In the genomic region with DNA sequence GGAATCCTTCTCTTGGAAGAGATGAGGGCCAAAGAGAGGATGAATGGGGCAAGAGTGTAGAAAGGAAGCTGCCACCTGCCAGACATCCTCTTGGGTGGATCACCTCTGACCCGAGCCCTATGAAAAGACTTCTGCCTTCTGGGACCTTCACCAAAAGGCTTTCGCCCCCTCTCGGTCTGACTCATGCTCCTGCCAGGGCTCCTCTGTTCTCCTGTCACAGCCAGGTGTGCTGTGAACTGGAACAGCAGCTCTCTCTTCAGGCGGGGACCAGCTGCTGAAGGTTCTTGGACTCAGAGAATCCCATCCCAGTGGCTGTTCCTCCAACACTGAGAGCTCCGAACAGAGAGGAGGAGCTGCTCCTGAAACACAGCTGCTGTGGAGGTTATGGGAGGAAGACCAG, we compare ENCODE assay signal across 8 cellular contexts.
DNase-seq lines count a peak whose midpoint lies in the region; ATAC-seq, FAIRE-seq and TF ChIP-seq lines count a peak whose summit lies in the region.
"Not testable (repeated sequence)": the region's sequence is repeated elsewhere in the genome, so short reads cannot be mapped to it uniquely, and the experiment has no call there.

No MANE protein-coding gene starts in this region.

- ATAC-seq in GM18907 (IDR thresholded peaks at IDR 0.05; ENCODE audit: unreplicated experiment) (peak; percentile 88), GM21367 (IDR thresholded peaks at IDR 0.05; ENCODE audit: unreplicated experiment) (peak; percentile 73), HG02610 (IDR thresholded peaks at IDR 0.05; ENCODE audit: unreplicated experiment) (peak; percentile 67), HG03095 (IDR thresholded peaks at IDR 0.05; ENCODE audit: unreplicated experiment) (peak; percentile 71), GM12878 (peak; percentile 81)
- ATAC-seq in stimulated activated memory B cell treated with anti-CD40 and anti-IgM and Interleukin-4, amounts not matched to agents 10 μg/mL and 1 μg/mL and 100 μg/mL, for 72 hours = peak; percentile 93

- H3K27ac ChIP-seq in GM12878 (ENCODE audit: control insufficient read depth, insufficient read depth) = not testable (repeated sequence)

- POLR2A ChIA-PET in GM12878 (lab: Charles Lee) = not testable (repeated sequence)

- in situ Hi-C loops in GM12878 (cut with MboI) = not testable (repeated sequence)

- DNase-seq in GM12891 (ENCODE audit: insufficient read length, low spot score) (peak; percentile 19), HT-29 (ENCODE audit: low spot score) (peak; percentile 29)
- not testable (repeated sequence) for DNase-seq in GM12878 (ENCODE audit: low read depth, low spot score)

- not testable (repeated sequence) for H3K9ac ChIP-seq in GM12878 (ENCODE audit: control insufficient read depth, insufficient read depth, low read length)

- H3K9me3 ChIP-seq in GM12878 (replicated peaks; ENCODE audit: control insufficient read depth, insufficient read depth, low read length) = not testable (repeated sequence)

- not testable (repeated sequence) for BruUV-seq in GM12878 (replicated peaks; lab: Mats Ljungman, UMichigan)

- H3K9me3 Mint-ChIP-seq in stimulated activated memory B cell treated with anti-CD40 and anti-IgM and Interleukin-4, amounts not matched to agents 10 μg/mL and 1 μg/mL and 100 μg/mL, for 72 hours = not testable (repeated sequence)

- not testable (repeated sequence) for H4K20me1 ChIP-seq in GM12878 (ENCODE audit: control insufficient read depth, insufficient read depth)

- CTCF ChIA-PET in GM12878 (lab: Yijun Ruan, JAX) = not testable (repeated sequence)

- TF ChIP-seq RAD21 in GM12878 (IDR thresholded peaks at IDR 0.05; ENCODE audit: insufficient read depth, low read depth, low read length) = not testable (repeated sequence)

- not testable (repeated sequence) for H3K36me3 ChIP-seq in GM12878 (ENCODE audit: control insufficient read depth in 2 of 2, insufficient read depth in 2 of 2, low read length in 1 of 2)

- RAD21 ChIA-PET in GM12878 (lab: Charles Lee; ENCODE audit: unreplicated experiment) = not testable (repeated sequence)

- SMC1A ChIA-PET in GM12878 (lab: Charles Lee; ENCODE audit: uncharacterized antibody, unreplicated experiment) = not testable (repeated sequence)

- not testable (repeated sequence) for H3K79me2 ChIP-seq in GM12878 (ENCODE audit: control insufficient read depth, insufficient read depth, low read length)

- H3K4me3 Mint-ChIP-seq in stimulated activated memory B cell treated with anti-CD40 and anti-IgM and Interleukin-4, amounts not matched to agents 10 μg/mL and 1 μg/mL and 100 μg/mL, for 72 hours = peak overlapping the region; percentile 24

- H2AFZ ChIP-seq in GM12878 (ENCODE audit: control insufficient read depth, low read depth, low read length) = not testable (repeated sequence)

- H3K4me3 ChIP-seq in GM12878 = not testable (repeated sequence)

- H3K4me2 ChIP-seq in GM12878 (ENCODE audit: control insufficient read depth, insufficient read depth) = peak overlapping the region; percentile 64; the same call in 1 of the 2 replicates

- FAIRE-seq in GM12891 (lab: Jason Lieb, UNC) (peak; percentile 93), GM12878 (lab: Jason Lieb, UNC) (peak; percentile 85)

- intact Hi-C loops in GM12878 (cut with micrococcal nuclease; ENCODE audit: unreplicated experiment) = not testable (repeated sequence)

- peaks cover 38% of the 10 kb centered on the region for H3K4me1 Mint-ChIP-seq in stimulated activated memory B cell treated with anti-CD40 and anti-IgM and Interleukin-4, amounts not matched to agents 10 μg/mL and 1 μg/mL and 100 μg/mL, for 72 hours

- H3K4me1 ChIP-seq in GM12878 (ENCODE audit: control insufficient read depth, insufficient read depth, low read length) = peaks cover 21% of the 10 kb centered on the region

- TF ChIP-seq POLR2A in GM12891 (IDR thresholded peaks at IDR 0.05; ENCODE audit: low read depth, low read length); GM12878 (IDR thresholded peaks at IDR 0.05; ENCODE audit: low read depth, low read length): not testable (repeated sequence)

- H3K27me3 Mint-ChIP-seq in stimulated activated memory B cell treated with anti-CD40 and anti-IgM and Interleukin-4, amounts not matched to agents 10 μg/mL and 1 μg/mL and 100 μg/mL, for 72 hours = not testable (repeated sequence)

- not testable (repeated sequence) for TF ChIP-seq EP300 in GM12878 (IDR thresholded peaks at IDR 0.05; ENCODE audit: borderline replicate concordance in 1 of 2, control insufficient read depth in 1 of 2, low read depth in 2 of 2, low read length in 2 of 2)

- H3K27ac Mint-ChIP-seq in stimulated activated memory B cell treated with anti-CD40 and anti-IgM and Interleukin-4, amounts not matched to agents 10 μg/mL and 1 μg/mL and 100 μg/mL, for 72 hours = peak overlapping the region; percentile 24

- H3K27me3 ChIP-seq in GM12878 (replicated peaks in 1 of 2; ENCODE audit: control insufficient read depth in 2 of 2, insufficient read depth in 2 of 2, low read length in 1 of 2) = not testable (repeated sequence)

- not testable (repeated sequence) for TF ChIP-seq CTCF in GM12878 (IDR thresholded peaks at IDR 0.05 in 2 of 3, conservative IDR thresholded peaks at IDR 0.05 in 1 of 3; ENCODE audit: control insufficient read depth in 2 of 3, extremely low read depth in 1 of 3, insufficient read depth in 1 of 3, low read depth in 3 of 3, low read length in 3 of 3)

- not testable (repeated sequence) for H3K36me3 Mint-ChIP-seq in stimulated activated memory B cell treated with anti-CD40 and anti-IgM and Interleukin-4, amounts not matched to agents 10 μg/mL and 1 μg/mL and 100 μg/mL, for 72 hours

- WGBS in GM12878 (ENCODE audit: insufficient coverage, insufficient replicate concordance, low lambda C conversion rate, missing lambda C conversion rate) = 0% methylated on average over 3 of the region's 5 CpGs

TF ChIP-seq in GM12878, 131 proteins besides CTCF, POLR2A, EP300 and RAD21:
- TF ChIP-seq IRF4 (IDR thresholded peaks at IDR 0.05; ENCODE audit: low read depth, low read length) = 0 out of 2 replicates have a peak, but pooled peaks have one; percentile 25
- peak; percentile 28; the same call in 1 of the 2 replicates for TF ChIP-seq EED (IDR thresholded peaks at IDR 0.05; ENCODE audit: low read depth)
